28 cellular contexts compared by ENCODE assay signal in genomic region chr17:79131274-79131635, GRCh38.
"Had no signal": no experiment of that assay in that cellular context is flagged by ENCODE, and none has a peak within 500 bp of the region (broad histone marks: within the 10 kb centered on the region; RNA-seq: fewer than 3 reads in every experiment).

No MANE protein-coding gene starts in this region.

- H3K36me3 Mint-ChIP-seq: naive thymus-derived CD8-positive, alpha-beta T cell; stimulated activated naive B cell treated with anti-CD40 and anti-IgM and Interleukin-4, amounts not matched to agents 10 μg/mL and 1 μg/mL and 100 μg/mL, for 72 hours had no signal

- H3K4me1 Mint-ChIP-seq: naive thymus-derived CD8-positive, alpha-beta T cell; nephron; stimulated activated naive B cell treated with anti-CD40 and anti-IgM and Interleukin-4, amounts not matched to agents 10 μg/mL and 1 μg/mL and 100 μg/mL, for 72 hours had no signal

- H3K4me3 Mint-ChIP-seq: naive thymus-derived CD8-positive, alpha-beta T cell; nephron; stimulated activated naive B cell treated with anti-CD40 and anti-IgM and Interleukin-4, amounts not matched to agents 10 μg/mL and 1 μg/mL and 100 μg/mL, for 72 hours had no signal

- H3K9me3 ChIP-seq: left lung, lower lobe of right lung, pancreas, prostate gland, testis, thyroid gland, transverse colon, upper lobe of right lung had no signal

- H3K27ac ChIP-seq: left lung, lower lobe of right lung, pancreas, prostate gland, skin epidermis, stomach, testis, thyroid gland, transverse colon, upper lobe of right lung had no signal

- ATAC-seq: left colon; left lung; lower lobe of right lung; naive thymus-derived CD8-positive, alpha-beta T cell; pancreas; right cardiac atrium; sciatic nerve; stimulated activated naive B cell treated with anti-CD40 and anti-IgM and Interleukin-4, amounts not matched to agents 10 μg/mL and 1 μg/mL and 100 μg/mL, for 72 hours; stimulated activated naive CD8-positive, alpha-beta T cell treated with anti-CD3 and anti-CD28 coated beads, Interleukin-15, Interleukin-2, amounts not matched to agents 100 U/mL and 50 U/mL, for 24 hours; upper lobe of right lung had no signal

- H3K27me3 ChIP-seq: testis, thyroid gland had no signal

- H3K4me3 ChIP-seq: left lung, lower lobe of right lung, pancreas, prostate gland, skin epidermis, stomach, testis, thyroid gland, transverse colon, upper lobe of right lung had no signal

- H3K4me1 ChIP-seq: left lung, lower lobe of right lung, pancreas, prostate gland, stomach, testis, thyroid gland, transverse colon, upper lobe of right lung had no signal

- H3K36me3 ChIP-seq: left lung, lower lobe of right lung, pancreas, prostate gland, stomach, thyroid gland, transverse colon, upper lobe of right lung had no signal

- H3K27ac Mint-ChIP-seq: nephron; stimulated activated naive B cell treated with anti-CD40 and anti-IgM and Interleukin-4, amounts not matched to agents 10 μg/mL and 1 μg/mL and 100 μg/mL, for 72 hours had no signal

- DNase-seq: hippocampal formation; left colon; left lung; lower lobe of right lung; mammary epithelial cell; mesenchymal stem cell; naive thymus-derived CD8-positive, alpha-beta T cell; nucleus accumbens; pancreas; posterior cingulate gyrus; retina; right cardiac atrium; stimulated activated CD4-positive, alpha-beta T cell treated with anti-CD3 and anti-CD28 coated beads, Interleukin-12 subunit alpha, Interleukin-12 subunit beta, amount 100 ng/mL, for 4 hours; stimulated activated CD4-positive, alpha-beta T cell treated with anti-CD3 and anti-CD28 coated beads, Interleukin-15, amount 100 ng/mL, for 24 hours; stimulated activated CD4-positive, alpha-beta T cell treated with anti-CD3 and anti-CD28 coated beads, Interleukin-2, amount 100 ng/mL, for 24 hours; stimulated activated CD4-positive, alpha-beta T cell treated with anti-CD3 and anti-CD28 coated beads, Interleukin-4, amount 100 ng/mL, for 1 hour; stimulated activated naive B cell treated with anti-CD40 and anti-IgM and Interleukin-4, amounts not matched to agents 10 μg/mL and 1 μg/mL and 100 μg/mL, for 72 hours; stimulated activated naive CD8-positive, alpha-beta T cell treated with anti-CD3 and anti-CD28 coated beads, Interleukin-15, Interleukin-2, amounts not matched to agents 100 U/mL and 50 U/mL, for 24 hours; stomach; testis; thyroid gland; transverse colon; upper lobe of right lung had no signal

- FAIRE-seq: keratinocyte, pancreas had no signal

- H3K9me3 Mint-ChIP-seq: naive thymus-derived CD8-positive, alpha-beta T cell; nephron; stimulated activated naive B cell treated with anti-CD40 and anti-IgM and Interleukin-4, amounts not matched to agents 10 μg/mL and 1 μg/mL and 100 μg/mL, for 72 hours had no signal
